In genomic region chr3:14451844-14452533, GRCh38 we compare ENCODE assay signal across 10 cellular contexts. TPM values are rescaled to one million over a fixed set of nuclear protein-coding genes. Genes with fewer than 3 reads are reported as not detected.
A peak's percentile ranks its signal among the peaks of the same experiment; 100 is the strongest.
DNase-seq lines count a peak whose midpoint lies in the region; ATAC-seq, FAIRE-seq and TF ChIP-seq lines count a peak whose summit lies in the region.
"Had no signal": no experiment of that assay in that cellular context is flagged by ENCODE, and none has a peak within 500 bp of the region (broad histone marks: within the 10 kb centered on the region; RNA-seq: fewer than 3 reads in every experiment).

No MANE protein-coding gene starts in this region.

- H2AFZ ChIP-seq in HepG2 (ENCODE audit: low read length): no peak overlapping the region

- in situ Hi-C loops in HepG2 (cut with HindIII; ENCODE audit: extremely low pct_ligation_motif_present, low pct_unique_long_range_greater_than_20kb): no loop called here

- POLR2A ChIA-PET in HepG2 (lab: Yijun Ruan, JAX): interaction anchor here (1.6 kb wide), 1 partner anchor 50 kb away, joined by 11 read pairs; the partner anchor contains the start of gene SLC6A6

- H3K4me1 ChIP-seq in breast epithelium: peaks cover 10 to 23% of the 10 kb centered on the region in 2 donors
- peaks cover 19% of the 10 kb centered on the region for H3K4me1 ChIP-seq in HepG2 (ENCODE audit: insufficient read depth, low read length)
- peaks cover 45 to 66% of the 10 kb centered on the region in 2 donors for H3K4me1 ChIP-seq in thyroid gland

- H3K27ac ChIP-seq in breast epithelium: peak overlapping the region; percentile 89 to 92
- H3K27ac ChIP-seq in HepG2 (ENCODE audit: extremely low read length, insufficient read depth, low read length): no peak overlapping the region
- H3K27ac ChIP-seq in thyroid gland: peak overlapping the region; percentile 72 to 92 (median 88)
- H3K27ac ChIP-seq: 22Rv1 had no signal

- WGBS in HepG2 (ENCODE audit: low lambda C conversion rate): 70% methylated on average over 11 of the region's 13 CpGs
- WGBS in thyroid gland, 2 donors: 32 to 49% methylated on average over 10 to 13 of the region's 13 CpGs

- no TSS peak for BruUV-seq in HepG2 (replicated peaks; lab: Mats Ljungman, UMichigan)

- TF ChIP-seq CTCF in breast epithelium (IDR thresholded peaks at IDR 0.05) (no peak), HepG2 (CRISPR knock-in tag; IDR thresholded peaks at IDR 0.05) (no peak), thyroid gland (IDR thresholded peaks at IDR 0.05) (no peak)

- peak overlapping the region in 1 of 3 donors; percentile 2 for H3K4me3 ChIP-seq in breast epithelium
- no peak overlapping the region for H3K4me3 ChIP-seq in HepG2 (replicated peaks in 1 of 3; ENCODE audit: insufficient read depth in 1 of 3, low read depth in 2 of 3, low read length in 3 of 3)
- no peak overlapping the region for H3K4me3 ChIP-seq in thyroid gland (replicated peaks in 1 of 3)

- no peaks in the 10 kb centered on the region for H3K9me3 ChIP-seq in breast epithelium
- no peaks in the 10 kb centered on the region for H3K9me3 ChIP-seq in HepG2 (ENCODE audit: low read length)
- no peaks in the 10 kb centered on the region for H3K9me3 ChIP-seq in thyroid gland

- H3K4me2 ChIP-seq in HepG2 (ENCODE audit: low read depth, low read length): no peak overlapping the region

- no peaks in the 10 kb centered on the region for H4K20me1 ChIP-seq in HepG2 (ENCODE audit: insufficient read depth, low read length)

- TF ChIP-seq RAD21 in HepG2 (CRISPR knock-in tag; IDR thresholded peaks at IDR 0.05): no peak

- no peaks in the 10 kb centered on the region for H3K79me2 ChIP-seq in HepG2 (ENCODE audit: insufficient read depth, low read length)

- CTCF ChIA-PET in HepG2 (lab: Yijun Ruan, JAX; ENCODE audit: low intra/inter-chr PET ratio, low total read pairs): no interaction called here

- FAIRE-seq in HepG2 (lab: Jason Lieb, UNC): no peak

- H3K27me3 ChIP-seq in breast epithelium (no peaks in the 10 kb centered on the region), HepG2 (ENCODE audit: control insufficient read depth in 1 of 2, insufficient read depth in 2 of 2, low read length in 2 of 2) (no peaks in the 10 kb centered on the region), thyroid gland (no peaks in the 10 kb centered on the region)

- H3K9ac ChIP-seq in HepG2 (ENCODE audit: insufficient read depth, low read depth, low read length): no peak overlapping the region

- DNase-seq in DMS 273 (lab: John Stamatoyannopoulos, UW; ENCODE audit: unreplicated experiment) (peak; percentile 48), DMS 273 treated with DMSO at 0.1 percent for 48 hours (lab: John Stamatoyannopoulos, UW) (no peak), breast epithelium (ENCODE audit: low spot score in 2 of 2) (peak in 1 of 2 donors; percentile 71), HepG2 (ENCODE audit: low spot score) (peak; percentile 76), thyroid gland (peak; percentile 83 to 84), NCI-H1048 (lab: John Stamatoyannopoulos, UW) (no peak)
- DNase-seq: activated CD4-positive, alpha-beta memory T cell treated with anti-CD3 and anti-CD28 coated beads for 36 hours had no signal

- no peaks in the 10 kb centered on the region for H3K36me3 ChIP-seq in breast epithelium
- H3K36me3 ChIP-seq in HepG2 (replicated peaks in 1 of 2; ENCODE audit: control insufficient read depth in 1 of 2, insufficient read depth in 2 of 2, low read length in 2 of 2): peaks cover 22 to 65% of the 10 kb centered on the region in 2 experiments; a peak in 4 of 5 replicates
- peaks cover 7 to 15% of the 10 kb centered on the region in 2 donors for H3K36me3 ChIP-seq in thyroid gland

- no peak for TF ChIP-seq EP300 in HepG2 (IDR thresholded peaks at IDR 0.05; ENCODE audit: low read depth in 2 of 2, low read length in 2 of 2)
- peak; percentile 28; the same call in 1 of the 2 replicates for TF ChIP-seq EP300 in HepG2 (CRISPR knock-in tag; IDR thresholded peaks at IDR 0.05; ENCODE audit: borderline replicate concordance)

- TF ChIP-seq POLR2A in breast epithelium (IDR thresholded peaks at IDR 0.05): no peak
- TF ChIP-seq POLR2A in HepG2 (IDR thresholded peaks at IDR 0.05; ENCODE audit: insufficient read depth in 1 of 2, low read depth in 2 of 2, low read length in 2 of 2): no peak
- TF ChIP-seq POLR2A in thyroid gland (IDR thresholded peaks at IDR 0.05): no peak

- intact Hi-C loops in breast epithelium (cut with DNase I; ENCODE audit: low total_unique reads) (no loop called here), HepG2 (cut with micrococcal nuclease; ENCODE audit: unreplicated experiment) (no loop called here), thyroid gland (cut with DNase I) (no loop called here)

- ATAC-seq in HepG2: peak; percentile 81
- ATAC-seq in GM19328 (IDR thresholded peaks at IDR 0.05; ENCODE audit: unreplicated experiment): no peak
- no peak for ATAC-seq in HG03095 (IDR thresholded peaks at IDR 0.05; ENCODE audit: unreplicated experiment)

TF ChIP-seq in HepG2, 621 proteins besides CTCF, POLR2A, EP300 and RAD21 (continues in another document):
- TF ChIP-seq JUND (CRISPR knock-in tag; IDR thresholded peaks at IDR 0.05) (peak; percentile 31; the same call in 1 of the 2 replicates), ZKSCAN1 (IDR thresholded peaks at IDR 0.05; ENCODE audit: low read length) (no peak), ZNF607 (CRISPR knock-in tag; IDR thresholded peaks at IDR 0.05; ENCODE audit: borderline replicate concordance) (no peak), MEF2D (CRISPR knock-in tag; IDR thresholded peaks at IDR 0.05) (no peak)
- TF ChIP-seq, protein P1, sequence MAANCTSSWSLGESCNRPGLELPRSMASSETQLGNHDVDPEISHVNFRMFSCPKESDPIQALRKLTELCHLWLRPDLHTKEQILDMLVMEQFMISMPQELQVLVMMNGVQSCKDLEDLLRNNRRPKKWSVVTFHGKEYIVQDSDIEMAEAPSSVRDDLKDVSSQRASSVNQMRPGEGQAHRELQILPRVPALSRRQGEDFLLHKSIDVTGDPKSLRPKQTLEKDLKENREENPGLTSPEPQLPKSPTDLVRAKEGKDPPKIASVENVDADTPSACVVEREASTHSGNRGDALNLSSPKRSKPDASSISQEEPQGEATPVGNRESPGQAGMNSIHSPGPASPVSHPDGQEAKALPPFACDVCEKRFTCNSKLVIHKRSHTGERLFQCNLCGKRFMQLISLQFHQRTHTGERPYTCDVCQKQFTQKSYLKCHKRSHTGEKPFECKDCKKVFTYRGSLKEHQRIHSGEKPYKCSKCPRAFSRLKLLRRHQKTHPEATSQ (CRISPR knock-in tag; IDR thresholded peaks at IDR 0.05; ENCODE audit: borderline replicate concordance): no peak
- TF ChIP-seq, protein P2, sequence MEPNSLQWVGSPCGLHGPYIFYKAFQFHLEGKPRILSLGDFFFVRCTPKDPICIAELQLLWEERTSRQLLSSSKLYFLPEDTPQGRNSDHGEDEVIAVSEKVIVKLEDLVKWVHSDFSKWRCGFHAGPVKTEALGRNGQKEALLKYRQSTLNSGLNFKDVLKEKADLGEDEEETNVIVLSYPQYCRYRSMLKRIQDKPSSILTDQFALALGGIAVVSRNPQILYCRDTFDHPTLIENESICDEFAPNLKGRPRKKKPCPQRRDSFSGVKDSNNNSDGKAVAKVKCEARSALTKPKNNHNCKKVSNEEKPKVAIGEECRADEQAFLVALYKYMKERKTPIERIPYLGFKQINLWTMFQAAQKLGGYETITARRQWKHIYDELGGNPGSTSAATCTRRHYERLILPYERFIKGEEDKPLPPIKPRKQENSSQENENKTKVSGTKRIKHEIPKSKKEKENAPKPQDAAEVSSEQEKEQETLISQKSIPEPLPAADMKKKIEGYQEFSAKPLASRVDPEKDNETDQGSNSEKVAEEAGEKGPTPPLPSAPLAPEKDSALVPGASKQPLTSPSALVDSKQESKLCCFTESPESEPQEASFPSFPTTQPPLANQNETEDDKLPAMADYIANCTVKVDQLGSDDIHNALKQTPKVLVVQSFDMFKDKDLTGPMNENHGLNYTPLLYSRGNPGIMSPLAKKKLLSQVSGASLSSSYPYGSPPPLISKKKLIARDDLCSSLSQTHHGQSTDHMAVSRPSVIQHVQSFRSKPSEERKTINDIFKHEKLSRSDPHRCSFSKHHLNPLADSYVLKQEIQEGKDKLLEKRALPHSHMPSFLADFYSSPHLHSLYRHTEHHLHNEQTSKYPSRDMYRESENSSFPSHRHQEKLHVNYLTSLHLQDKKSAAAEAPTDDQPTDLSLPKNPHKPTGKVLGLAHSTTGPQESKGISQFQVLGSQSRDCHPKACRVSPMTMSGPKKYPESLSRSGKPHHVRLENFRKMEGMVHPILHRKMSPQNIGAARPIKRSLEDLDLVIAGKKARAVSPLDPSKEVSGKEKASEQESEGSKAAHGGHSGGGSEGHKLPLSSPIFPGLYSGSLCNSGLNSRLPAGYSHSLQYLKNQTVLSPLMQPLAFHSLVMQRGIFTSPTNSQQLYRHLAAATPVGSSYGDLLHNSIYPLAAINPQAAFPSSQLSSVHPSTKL (CRISPR knock-in tag; IDR thresholded peaks at IDR 0.05): peak; percentile 37; the same call in 1 of the 2 replicates

RNA-seq across cellular contexts. Expression of gene SLC6A6, which starts 49.6 kb away (rescaled TPM):
- total RNA-seq in breast epithelium (10 to 100 TPM; 22.1 to 52.4 (median 27.5) TPM), HepG2 (2016; rRNA removed; fragmentation: Illumina TruSeq; extraction: Trizol) (10.7 and 20.7 TPM in 2 replicates), thyroid gland (10 to 100 TPM; 42.7 to 98.0 (median 72.5) TPM)
- 8.8 and 11.0 TPM in 2 replicates for total RNA-seq in HepG2 (2016; cell fraction: cytosol; rRNA removed; fragmentation: Illumina TruSeq; extraction: Trizol; ENCODE audit: low read depth)
- 8.8 and 20.3 TPM in 2 replicates for total RNA-seq in HepG2 (2016; cell fraction: insoluble cytoplasmic fraction; rRNA removed; fragmentation: Illumina TruSeq; extraction: Trizol)
- 5.1 and 5.2 TPM in 2 replicates for total RNA-seq in HepG2 (2016; cell fraction: membrane; rRNA removed; fragmentation: Illumina TruSeq; extraction: Trizol)
- 25.9 and 32.4 TPM in 2 replicates for total RNA-seq in HepG2 (2016; cell fraction: nucleus; rRNA removed; fragmentation: Illumina TruSeq; extraction: Trizol)
- polyA plus RNA-seq in HepG2 (2011; rRNA removed): 14.1 and 15.4 TPM in 2 replicates
- polyA plus RNA-seq in HepG2 (2011; cell fraction: cytosol; rRNA removed): 8.6 and 9.7 TPM in 2 replicates
- polyA plus RNA-seq in HepG2 (2011; cell fraction: nucleus; rRNA removed): 33.2 and 41.8 TPM in 2 replicates
- 10.9 and 13.7 TPM in 2 replicates for polyA plus RNA-seq in HepG2 (2012)
- 0.76 and 1.2 TPM in 2 replicates for polyA plus RNA-seq in HepG2 (2016; cell fraction: cytosol; fragmentation: Illumina TruSeq; extraction: Trizol; ENCODE audit: low read depth)
- 5.9 and 6.8 TPM in 2 replicates for polyA plus RNA-seq in HepG2 (2016; cell fraction: insoluble cytoplasmic fraction; fragmentation: Illumina TruSeq; extraction: Trizol; ENCODE audit: low read depth)
- 1.5 and 1.7 TPM in 2 replicates for polyA plus RNA-seq in HepG2 (2016; cell fraction: membrane; fragmentation: Illumina TruSeq; extraction: Trizol; ENCODE audit: low read depth)
- 35.4 and 36.8 TPM in 2 replicates for polyA plus RNA-seq in HepG2 (2016; cell fraction: nucleus; fragmentation: Illumina TruSeq; extraction: Trizol; ENCODE audit: insufficient read depth, low read depth)
- 52.1 and 83.7 TPM in 2 replicates for polyA minus RNA-seq in HepG2 (2011; rRNA and poly(A)+ RNA removed; ENCODE audit: low replicate concordance)
- 14.3 and 18.8 TPM in 2 replicates for polyA minus RNA-seq in HepG2 (2011; cell fraction: cytosol; rRNA and poly(A)+ RNA removed)
- 28.2 and 33.0 TPM in 2 replicates for polyA minus RNA-seq in HepG2 (2011; cell fraction: nucleus; rRNA and poly(A)+ RNA removed)

Comparison
In these comparisons a context has a peak if more than half of its experiments do, and no peak if none do; other contexts are left out.
1. DNase-seq: peak in DMS 273 (single experiment), HepG2 (single experiment) and thyroid gland (2 of 2); none in DMS 273 treated with DMSO at 0.1 percent for 48 hours (single experiment) and NCI-H1048 (single experiment).